ENCODE assay signal across 11 cellular contexts in genomic region chr19:13938361-13939027, GRCh38.
DNase-seq lines count a peak whose midpoint lies in the region; ATAC-seq and TF ChIP-seq lines count a peak whose summit lies in the region.
"Had no signal": no experiment of that assay in that cellular context is flagged by ENCODE, and none has a peak within 500 bp of the region (broad histone marks: within the 10 kb centered on the region; RNA-seq: fewer than 3 reads in every experiment).

PODNL1 (minus strand) TSS chr19:13938417; CDS start chr19:13938181, 236 bp downstream.

- H3K27ac ChIP-seq in parathyroid adenoma, result no peak within 1 kb of the TSS

- ATAC-seq in GM18511 (IDR thresholded peaks at IDR 0.05; ENCODE audit: unreplicated experiment), result no peak
- no peak for ATAC-seq in GM21381 (IDR thresholded peaks at IDR 0.05; ENCODE audit: unreplicated experiment)

- no peak within 1 kb of the TSS for H3K9ac ChIP-seq in parathyroid adenoma

- no peaks in the 10 kb centered on the region for H3K79me2 ChIP-seq in parathyroid adenoma

- peak; percentile 79 for DNase-seq in EL
- DNase-seq in foreskin fibroblast, result peak; percentile 66 to 90
- DNase-seq in LoVo (ENCODE audit: low spot score), result no peak
- no peak for DNase-seq in NCI-H526 (lab: John Stamatoyannopoulos, UW)
- DNase-seq: activated CD4-positive, CD25-positive, alpha-beta regulatory T cell treated with anti-CD3 and anti-CD28 coated beads, Interleukin-2, amount 50 U/mL, for 72 hours; activated naive CD8-positive, alpha-beta T cell treated with anti-CD3 and anti-CD28 coated beads for 36 hours; DMS153 had no signal

- H3K9me3 ChIP-seq in parathyroid adenoma (ENCODE audit: control insufficient read depth, low read length), result no peaks in the 10 kb centered on the region

- peak within 1 kb of the TSS; percentile 52 for H3K4me3 ChIP-seq in WI38 (ENCODE audit: low read depth, low read length)
- H3K4me3 ChIP-seq in foreskin fibroblast (ENCODE audit: low read depth in 1 of 2, low read length in 2 of 2), result peak within 1 kb of the TSS; percentile 58 to 68
- H3K4me3 ChIP-seq in parathyroid adenoma (ENCODE audit: low read depth, low read length), result no peak within 1 kb of the TSS

- H3K4me1 ChIP-seq in parathyroid adenoma, result no peaks in the 10 kb centered on the region

- TF ChIP-seq CTCF in WI38 (IDR thresholded peaks at IDR 0.05; ENCODE audit: low read depth, low read length) (no peak), foreskin fibroblast (IDR thresholded peaks at IDR 0.05; ENCODE audit: low read depth, low read length) (no peak), parathyroid adenoma (IDR thresholded peaks at IDR 0.05) (no peak)

- no peak within 1 kb of the TSS for H3K4me2 ChIP-seq in parathyroid adenoma (ENCODE audit: low read length)

- H2AFZ ChIP-seq in parathyroid adenoma, result peak within 1 kb of the TSS; percentile 17

- H3K27me3 ChIP-seq in parathyroid adenoma (ENCODE audit: control insufficient read depth, insufficient read depth, low read length), result no peaks in the 10 kb centered on the region

- no peaks in the 10 kb centered on the region for H3K36me3 ChIP-seq in parathyroid adenoma (ENCODE audit: control insufficient read depth, insufficient read depth, low read length)

Comparison
In these comparisons a context has a peak if more than half of its experiments do, and no peak if none do; other contexts are left out.
1. DNase-seq: peak in EL (single experiment) and foreskin fibroblast (2 of 2); none in LoVo (single experiment) and NCI-H526 (0 of 2).